ENCODE assay signal across 8 cellular contexts in the genomic region with DNA sequence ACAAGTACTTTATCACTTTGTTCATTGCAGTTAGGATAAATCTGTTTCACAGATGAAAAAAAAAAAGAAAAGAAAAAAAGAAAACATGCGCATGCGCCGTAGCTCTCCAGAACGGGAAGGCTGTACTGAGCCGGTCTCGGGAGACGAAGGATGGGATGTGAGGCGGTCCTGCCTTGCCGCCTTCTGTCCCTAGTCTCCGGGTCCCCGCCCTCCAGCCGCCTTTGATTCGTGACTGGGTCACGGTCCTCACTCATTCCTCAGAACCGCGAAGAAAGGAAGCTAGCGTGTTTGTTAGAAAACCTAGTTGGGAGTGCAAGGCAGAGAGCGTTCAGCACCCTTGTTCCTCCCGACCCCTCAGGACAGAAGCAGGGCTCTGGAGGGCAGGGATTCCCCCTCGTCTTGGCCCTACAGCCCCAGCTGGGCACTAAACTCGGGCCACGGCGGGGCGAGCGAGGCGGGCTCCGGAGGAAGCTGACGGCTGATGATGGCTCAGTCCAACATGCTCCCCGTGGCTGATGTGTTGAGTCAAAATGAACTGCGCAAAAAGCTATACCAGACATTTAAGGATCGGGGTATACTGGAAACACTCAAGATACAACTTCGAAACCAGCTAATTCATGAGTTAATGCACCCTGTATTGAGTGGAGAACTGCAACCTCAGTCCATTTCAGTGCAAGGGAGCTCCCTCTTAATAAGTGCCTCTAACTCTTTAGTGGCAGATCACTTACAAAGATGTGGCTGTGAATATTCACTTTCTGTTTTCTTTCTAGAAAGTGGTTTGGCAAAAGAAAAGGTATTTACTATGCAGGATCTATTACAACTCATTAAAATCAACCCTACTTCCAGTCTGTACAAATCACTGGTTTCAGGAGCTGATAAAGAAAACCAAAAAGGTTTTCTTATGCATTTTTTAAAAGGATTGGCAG. TPM values are rescaled to one million over a fixed set of nuclear protein-coding genes. Genes with fewer than 3 reads are reported as not detected.
DNase-seq lines count a peak whose midpoint lies in the region; ATAC-seq and TF ChIP-seq lines count a peak whose summit lies in the region.

No MANE protein-coding gene starts in this region.

- H3K27me3 ChIP-seq in BE2C, result no peaks in the 10 kb centered on the region

- H3K9me3 ChIP-seq in BE2C, result no peaks in the 10 kb centered on the region

- no peak overlapping the region for H3K27ac Mint-ChIP-seq in memory B cell

- H3K4me1 ChIP-seq in BE2C, result peaks cover 5% of the 10 kb centered on the region; the same call in 1 of the 2 replicates

- no peak for TF ChIP-seq CTCF in BE2C (IDR thresholded peaks at IDR 0.05; ENCODE audit: low read depth, low read length)
- TF ChIP-seq CTCF in astrocyte of the spinal cord (IDR thresholded peaks at IDR 0.05; ENCODE audit: low read depth, low read length), result no peak

- H3K4me3 Mint-ChIP-seq in memory B cell, result peak overlapping the region; percentile 86

- peak; percentile 60 for DNase-seq in BE2C
- peak; percentile 24 for DNase-seq in astrocyte of the spinal cord (ENCODE audit: low read depth, low spot score)
- DNase-seq in memory B cell (ENCODE audit: low spot score in 2 of 2), result peak in 1 of 2 donors; percentile 6
- no peak for DNase-seq in NCI-H226
- DNase-seq in NOMO-1 (lab: John Stamatoyannopoulos, UW; ENCODE audit: unreplicated experiment in 2 of 2), result no peak
- DNase-seq in KG1 (lab: John Stamatoyannopoulos, UW), result no peak

- no peaks in the 10 kb centered on the region for H3K9me3 Mint-ChIP-seq in memory B cell

- peaks cover 25% of the 10 kb centered on the region for H3K36me3 Mint-ChIP-seq in memory B cell

- ATAC-seq in HG02884 (IDR thresholded peaks at IDR 0.05; ENCODE audit: unreplicated experiment), result peak; percentile 52
- peak; percentile 38 for ATAC-seq in memory B cell (ENCODE audit: low read depth)
- ATAC-seq in HG03457 (IDR thresholded peaks at IDR 0.05; ENCODE audit: unreplicated experiment), result no peak

- H3K36me3 ChIP-seq in BE2C, result peaks cover 3% of the 10 kb centered on the region; the same call in 1 of the 2 replicates

- H3K4me1 Mint-ChIP-seq in memory B cell, result no peaks in the 10 kb centered on the region

- H3K4me3 ChIP-seq in BE2C (ENCODE audit: low read depth, low read length) (peak overlapping the region; percentile 61), astrocyte of the spinal cord (ENCODE audit: low read depth, low read length) (peak overlapping the region; percentile 10)

- in situ Hi-C loops in astrocyte of the spinal cord (cut with HindIII; ENCODE audit: low sequenced_read_pairs), result no loop called here

- H3K27me3 Mint-ChIP-seq in memory B cell, result no peaks in the 10 kb centered on the region

RNA-seq across cellular contexts. Expression of a gene that starts 40.0 kb away (rescaled TPM):
- 8.7 TPM for polyA plus RNA-seq in BE2C (2012; ENCODE audit: insufficient read depth, insufficient read length, low read depth)

Comparison
In these comparisons a context has a peak if more than half of its experiments do, and no peak if none do; other contexts are left out.
1. DNase-seq: peak in BE2C (single experiment) and astrocyte of the spinal cord (single experiment); none in NCI-H226 (single experiment), NOMO-1 (0 of 2) and KG1 (single experiment).